In genomic region chr2:102635317-102635716, GRCh38 we compare ENCODE assay signal across 29 cellular contexts. TPM values are rescaled to one million over a fixed set of nuclear protein-coding genes. Genes with fewer than 3 reads are reported as not detected.
"Had no signal": no experiment of that assay in that cellular context is flagged by ENCODE, and none has a peak within 500 bp of the region (broad histone marks: within the 10 kb centered on the region; RNA-seq: fewer than 3 reads in every experiment).

No MANE protein-coding gene starts in this region.

- H3K4me2 ChIP-seq: neural progenitor cell, smooth muscle cell had no signal

- H3K4me3 ChIP-seq: left lung, lower lobe of right lung, neural progenitor cell, right atrium auricular region, right lobe of liver, smooth muscle cell, stomach, testis, thyroid gland, upper lobe of right lung had no signal

- H3K9ac ChIP-seq: neural progenitor cell, parathyroid adenoma had no signal

- ATAC-seq: left colon; left lung; lower lobe of right lung; natural killer cell; right lobe of liver; stimulated activated naive B cell treated with anti-CD40 and anti-IgM and Interleukin-4, amounts not matched to agents 10 μg/mL and 1 μg/mL and 100 μg/mL, for 72 hours; stimulated activated naive CD8-positive, alpha-beta T cell treated with anti-CD3 and anti-CD28 coated beads, Interleukin-15, Interleukin-2, amounts not matched to agents 100 U/mL and 50 U/mL, for 24 hours; upper lobe of right lung had no signal

- H3K36me3 ChIP-seq: left lung, lower lobe of right lung, neural progenitor cell, neutrophil, right atrium auricular region, right lobe of liver, stomach, thyroid gland, upper lobe of right lung had no signal

- H3K4me1 ChIP-seq: left lung, lower lobe of right lung, neural progenitor cell, parathyroid adenoma, right atrium auricular region, right lobe of liver, testis, thyroid gland, upper lobe of right lung had no signal

- H3K27ac ChIP-seq: left lung, lower lobe of right lung, neural progenitor cell, neutrophil, parathyroid adenoma, right atrium auricular region, right lobe of liver, testis, thyroid gland, upper lobe of right lung had no signal

- H2AFZ ChIP-seq: neural progenitor cell, parathyroid adenoma had no signal

- H3K27me3 ChIP-seq: neural progenitor cell, right atrium auricular region, right lobe of liver, stomach, testis, thyroid gland, upper lobe of right lung had no signal

- H3K9me3 ChIP-seq: left lung, lower lobe of right lung, neutrophil, right atrium auricular region, right lobe of liver, stomach, testis, thyroid gland, upper lobe of right lung had no signal

- DNase-seq: immature natural killer cell; kidney; left colon; left lung; lower lobe of right lung; mammary epithelial cell; mesenchymal stem cell; naive B cell; natural killer cell; nephron progenitor cell; occipital lobe; right lobe of liver; stimulated activated CD4-positive, alpha-beta T cell treated with anti-CD3 and anti-CD28 coated beads, Interleukin-1b, Interleukin-23, amount 100 ng/mL, for 48 hours; stimulated activated CD4-positive, alpha-beta T cell treated with anti-CD3 and anti-CD28 coated beads, Interleukin-4, amount 100 ng/mL, for 1 hour; stimulated activated naive B cell treated with anti-CD40 and anti-IgM and Interleukin-4, amounts not matched to agents 10 μg/mL and 1 μg/mL and 100 μg/mL, for 72 hours; stimulated activated naive CD8-positive, alpha-beta T cell treated with anti-CD3 and anti-CD28 coated beads, Interleukin-15, Interleukin-2, amounts not matched to agents 100 U/mL and 50 U/mL, for 24 hours; stomach; testis; thyroid gland; trophoblast cell; upper lobe of right lung had no signal

- H3K79me2 ChIP-seq: parathyroid adenoma had no signal

RNA-seq across cellular contexts. Expression of gene SLC9A2, which starts 16.0 kb away (rescaled TPM):
- total RNA-seq: natural killer cell, osteocyte, posterior vena cava, pulmonary artery endothelial cell, smooth muscle cell had no signal
- polyA plus RNA-seq: immature natural killer cell, smooth muscle cell had no signal
